20 cellular contexts compared by ENCODE assay signal in genomic region chr2:240258685-240259084, GRCh38.
DNase-seq lines count a peak whose midpoint lies in the region; ATAC-seq and TF ChIP-seq lines count a peak whose summit lies in the region.
"Had no signal": no experiment of that assay in that cellular context is flagged by ENCODE, and none has a peak within 500 bp of the region (broad histone marks: within the 10 kb centered on the region; RNA-seq: fewer than 3 reads in every experiment).

No MANE protein-coding gene starts in this region.

- H2AFZ ChIP-seq in Karpas-422 (ENCODE audit: low read length): no peak overlapping the region

- H3K36me3 Mint-ChIP-seq in mesothelial cell of epicardium: peaks cover 7% of the 10 kb centered on the region
- no peaks in the 10 kb centered on the region for H3K36me3 Mint-ChIP-seq in stimulated activated memory B cell treated with anti-CD40 and anti-IgM and Interleukin-4, amounts not matched to agents 10 μg/mL and 1 μg/mL and 100 μg/mL, for 72 hours
- H3K36me3 Mint-ChIP-seq: activated naive CD8-positive, alpha-beta T cell treated with anti-CD3 and anti-CD28 coated beads, Interleukin-2, amount 10 ng/mL, durations not matched to agents 7 days and 5 days; natural killer cell treated with Interleukin-12 subunit alpha and Interleukin-12 subunit beta and Interleukin-15 and Interleukin-18, amount 100 ng/mL, for 72 hours had no signal

- ATAC-seq in stimulated activated memory B cell treated with anti-CD40 and anti-IgM and Interleukin-4, amounts not matched to agents 10 μg/mL and 1 μg/mL and 100 μg/mL, for 72 hours: peak; percentile 14
- no peak for ATAC-seq in left colon
- ATAC-seq: activated CD4-positive, alpha-beta T cell treated with anti-CD3 and anti-CD28 coated beads for 36 hours; foreskin keratinocyte had no signal

- no peak for TF ChIP-seq POLR2A in adrenal gland (IDR thresholded peaks at IDR 0.05)

- TF ChIP-seq CTCF in adrenal gland (IDR thresholded peaks at IDR 0.05): no peak
- TF ChIP-seq CTCF in coronary artery (IDR thresholded peaks at IDR 0.05): no peak
- TF ChIP-seq CTCF in mesothelial cell of epicardium (IDR thresholded peaks at IDR 0.05; ENCODE audit: unreplicated experiment): no peak

- peaks cover 21 to 32% of the 10 kb centered on the region in 2 donors for H3K4me1 ChIP-seq in adrenal gland (replicated peaks in 1 of 2)
- no peaks in the 10 kb centered on the region for H3K4me1 ChIP-seq in Karpas-422 (ENCODE audit: low read length)
- H3K4me1 ChIP-seq in effector memory CD4-positive, alpha-beta T cell (ENCODE audit: control insufficient read depth, insufficient read depth, low read length, poor library complexity, severe bottlenecking): no peaks in the 10 kb centered on the region
- H3K4me1 ChIP-seq: breast epithelium, prostate gland had no signal

- H3K4me3 ChIP-seq in adrenal gland (no peak overlapping the region), coronary artery (peak overlapping the region; percentile 20), Karpas-422 (ENCODE audit: low read length) (no peak overlapping the region)
- H3K4me3 ChIP-seq in effector memory CD4-positive, alpha-beta T cell (ENCODE audit: insufficient read depth, low read depth, low read length, poor library complexity, severe bottlenecking): no peak overlapping the region
- H3K4me3 ChIP-seq: breast epithelium, prostate gland had no signal

- H3K79me2 ChIP-seq in Karpas-422 (ENCODE audit: low read length): no peaks in the 10 kb centered on the region

- peak overlapping the region; percentile 92 for H3K27ac Mint-ChIP-seq in mesothelial cell of epicardium
- no peak overlapping the region for H3K27ac Mint-ChIP-seq in stimulated activated memory B cell treated with anti-CD40 and anti-IgM and Interleukin-4, amounts not matched to agents 10 μg/mL and 1 μg/mL and 100 μg/mL, for 72 hours
- H3K27ac Mint-ChIP-seq: activated CD4-positive, alpha-beta T cell treated with anti-CD3 and anti-CD28 coated beads for 36 hours; activated naive CD8-positive, alpha-beta T cell treated with anti-CD3 and anti-CD28 coated beads, Interleukin-2, amount 10 ng/mL, durations not matched to agents 7 days and 5 days; natural killer cell treated with Interleukin-12 subunit alpha and Interleukin-12 subunit beta and Interleukin-15 and Interleukin-18, amount 100 ng/mL, for 72 hours had no signal

- H4K20me1 ChIP-seq in Karpas-422 (ENCODE audit: insufficient read depth, low read depth, low read length): no peaks in the 10 kb centered on the region

- no peaks in the 10 kb centered on the region for H3K27me3 Mint-ChIP-seq in mesothelial cell of epicardium (ENCODE audit: low read depth)
- H3K27me3 Mint-ChIP-seq in stimulated activated memory B cell treated with anti-CD40 and anti-IgM and Interleukin-4, amounts not matched to agents 10 μg/mL and 1 μg/mL and 100 μg/mL, for 72 hours: peaks cover 25% of the 10 kb centered on the region
- H3K27me3 Mint-ChIP-seq: activated naive CD8-positive, alpha-beta T cell treated with anti-CD3 and anti-CD28 coated beads, Interleukin-2, amount 10 ng/mL, durations not matched to agents 7 days and 5 days had no signal

- H3K36me3 ChIP-seq in adrenal gland (replicated peaks in 1 of 2) (no peaks in the 10 kb centered on the region), Karpas-422 (ENCODE audit: insufficient read depth, low read length) (no peaks in the 10 kb centered on the region)
- no peaks in the 10 kb centered on the region for H3K36me3 ChIP-seq in effector memory CD4-positive, alpha-beta T cell (ENCODE audit: control insufficient read depth, insufficient read depth, low read length)
- H3K36me3 ChIP-seq: breast epithelium, prostate gland had no signal

- WGBS in adrenal gland, 4 donors: 74 to 87% (median 81%) methylated on average over 5 to 10 of the region's 10 CpGs; no CpG with 5 or more reads in 1 of the 4 donors

- peaks cover 51% of the 10 kb centered on the region for H3K4me1 Mint-ChIP-seq in mesothelial cell of epicardium
- H3K4me1 Mint-ChIP-seq in stimulated activated memory B cell treated with anti-CD40 and anti-IgM and Interleukin-4, amounts not matched to agents 10 μg/mL and 1 μg/mL and 100 μg/mL, for 72 hours: no peaks in the 10 kb centered on the region
- H3K4me1 Mint-ChIP-seq: activated CD4-positive, alpha-beta T cell treated with anti-CD3 and anti-CD28 coated beads for 36 hours; activated naive CD8-positive, alpha-beta T cell treated with anti-CD3 and anti-CD28 coated beads, Interleukin-2, amount 10 ng/mL, durations not matched to agents 7 days and 5 days had no signal

- intact Hi-C loops in adrenal gland (cut with DNase I): loop anchor here in 1 of 2 donors (10.0 kb wide), 1 partner anchor 116 kb away; no protein-coding TSS in a partner anchor
- intact Hi-C loops in left colon (cut with DNase I, micrococcal nuclease): no loop called here

- H3K9ac ChIP-seq in Karpas-422 (ENCODE audit: low read length): no peak overlapping the region

- H3K9me2 ChIP-seq in Karpas-422 (replicated peaks; ENCODE audit: insufficient read depth, low read length): no peaks in the 10 kb centered on the region

- no peak overlapping the region for H3K4me3 Mint-ChIP-seq in mesothelial cell of epicardium
- H3K4me3 Mint-ChIP-seq in stimulated activated memory B cell treated with anti-CD40 and anti-IgM and Interleukin-4, amounts not matched to agents 10 μg/mL and 1 μg/mL and 100 μg/mL, for 72 hours: no peak overlapping the region
- H3K4me3 Mint-ChIP-seq: activated CD4-positive, alpha-beta T cell treated with anti-CD3 and anti-CD28 coated beads for 36 hours; activated naive CD8-positive, alpha-beta T cell treated with anti-CD3 and anti-CD28 coated beads, Interleukin-2, amount 10 ng/mL, durations not matched to agents 7 days and 5 days; natural killer cell treated with Interleukin-12 subunit alpha and Interleukin-12 subunit beta and Interleukin-15 and Interleukin-18, amount 100 ng/mL, for 72 hours had no signal

- peaks cover 23% of the 10 kb centered on the region for H3K9me3 Mint-ChIP-seq in mesothelial cell of epicardium
- H3K9me3 Mint-ChIP-seq in stimulated activated memory B cell treated with anti-CD40 and anti-IgM and Interleukin-4, amounts not matched to agents 10 μg/mL and 1 μg/mL and 100 μg/mL, for 72 hours: peaks cover 14% of the 10 kb centered on the region

- no peaks in the 10 kb centered on the region for H3K27me3 ChIP-seq in adrenal gland
- no peaks in the 10 kb centered on the region for H3K27me3 ChIP-seq in Karpas-422 (ENCODE audit: low read length)
- no peaks in the 10 kb centered on the region for H3K27me3 ChIP-seq in effector memory CD4-positive, alpha-beta T cell (replicated peaks; ENCODE audit: control insufficient read depth, insufficient read depth, low read length, poor library complexity, severe bottlenecking)
- H3K27me3 ChIP-seq: breast epithelium had no signal

- DNase-seq in adrenal gland (no peak), coronary artery (ENCODE audit: low spot score) (no peak), mesothelial cell of epicardium (ENCODE audit: low spot score in 2 of 2, unreplicated experiment in 2 of 2) (no peak), Karpas-422 (no peak), NCI-H524 (lab: John Stamatoyannopoulos, UW) (no peak), left colon (no peak)
- DNase-seq in effector memory CD4-positive, alpha-beta T cell: no peak
- DNase-seq: activated CD4-positive, alpha-beta T cell treated with anti-CD3 and anti-CD28 coated beads for 36 hours; activated naive CD8-positive, alpha-beta T cell treated with anti-CD3 and anti-CD28 coated beads, Interleukin-2, amount 10 ng/mL, durations not matched to agents 7 days and 5 days; DMS153; foreskin keratinocyte; NCI-H187; NCI-H774; OCI-M1; SIG-M5; T-helper 1 cell had no signal

- H3K9me3 ChIP-seq in adrenal gland (replicated peaks in 1 of 3): peaks cover 0 to 3% (median 0%) of the 10 kb centered on the region in 3 donors
- no peaks in the 10 kb centered on the region for H3K9me3 ChIP-seq in Karpas-422 (ENCODE audit: low read length)
- H3K9me3 ChIP-seq in effector memory CD4-positive, alpha-beta T cell (ENCODE audit: control insufficient read depth, low read length): peaks cover 5% of the 10 kb centered on the region
- H3K9me3 ChIP-seq: prostate gland had no signal

- H3K4me2 ChIP-seq in Karpas-422 (ENCODE audit: low read depth, low read length, poor library complexity, severe bottlenecking): no peak overlapping the region

- peak overlapping the region; percentile 87 to 98 (median 94) for H3K27ac ChIP-seq in adrenal gland
- H3K27ac ChIP-seq in coronary artery: peak overlapping the region; percentile 94 to 97
- H3K27ac ChIP-seq in Karpas-422 (ENCODE audit: low read length): no peak overlapping the region
- H3K27ac ChIP-seq in effector memory CD4-positive, alpha-beta T cell (ENCODE audit: insufficient read depth, low read length, poor library complexity, severe bottlenecking): no peak overlapping the region
- H3K27ac ChIP-seq: foreskin keratinocyte, prostate gland had no signal

Comparison
In these comparisons a context has a peak if more than half of its experiments do, and no peak if none do; other contexts are left out.
1. H3K27ac ChIP-seq: peak in adrenal gland (5 of 5) and coronary artery (2 of 2); none in Karpas-422 (single experiment) and effector memory CD4-positive, alpha-beta T cell (single experiment).